ENCODE assay signal across 1 cellular context in the genomic region with DNA sequence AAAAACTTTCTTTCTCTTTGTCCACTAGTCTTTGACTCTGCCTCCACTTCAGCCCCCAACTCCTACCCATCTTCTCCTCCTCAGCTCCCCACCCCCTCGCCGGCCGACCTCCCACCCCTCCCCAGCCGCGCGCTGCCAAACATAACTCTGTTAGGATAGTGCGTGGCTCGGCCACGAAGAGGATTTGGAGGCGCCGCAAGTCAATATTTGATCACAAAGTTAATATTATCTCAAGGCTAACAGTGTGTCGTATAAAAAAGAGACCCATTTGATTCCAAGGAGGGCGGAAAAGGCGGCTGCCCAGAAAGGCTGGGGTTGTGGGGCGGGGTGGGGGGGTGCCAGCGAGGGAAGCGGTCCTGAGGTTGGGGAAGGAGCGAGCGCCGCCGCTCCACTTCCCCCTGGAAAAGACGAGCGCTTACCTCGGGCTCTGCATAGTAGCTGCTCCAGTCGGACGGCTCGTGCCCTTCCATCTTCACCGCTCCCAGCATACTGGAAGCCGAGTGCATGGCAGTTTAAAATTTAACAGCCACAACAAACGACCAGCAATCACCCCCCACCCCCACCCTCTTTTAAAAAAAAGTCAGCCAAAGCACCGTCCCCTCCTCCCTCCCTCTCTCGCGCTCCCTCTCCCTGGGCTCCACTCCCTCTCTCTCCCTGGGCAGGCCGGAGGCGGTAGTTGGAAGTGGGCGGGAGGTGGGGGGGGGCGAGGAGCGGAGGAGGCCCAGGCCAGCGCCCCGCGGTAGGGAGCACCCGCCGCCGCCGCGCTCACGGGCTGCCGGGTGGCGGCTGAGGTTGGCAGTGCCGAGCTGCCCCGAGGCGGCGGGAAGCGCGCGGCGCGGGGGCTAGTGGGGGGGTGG.
TF ChIP-seq lines count a peak whose summit lies in the region.

FOXA2 (minus strand) TSS at position 800 of the 857 bp plus-strand sequence; CDS start at position 506, 294 bp downstream.

TF ChIP-seq in HCT116, 20 proteins besides CTCF, POLR2A, EP300 and RAD21 (continued from another document):
- TF ChIP-seq, protein P1, sequence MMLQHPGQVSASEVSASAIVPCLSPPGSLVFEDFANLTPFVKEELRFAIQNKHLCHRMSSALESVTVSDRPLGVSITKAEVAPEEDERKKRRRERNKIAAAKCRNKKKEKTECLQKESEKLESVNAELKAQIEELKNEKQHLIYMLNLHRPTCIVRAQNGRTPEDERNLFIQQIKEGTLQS (IDR thresholded peaks at IDR 0.05) = no peak
- TF ChIP-seq SRF (IDR thresholded peaks at IDR 0.05; ENCODE audit: low read depth) (no peak), ELF1 (IDR thresholded peaks at IDR 0.05; ENCODE audit: borderline replicate concordance, low read depth) (no peak)
